ENCODE assay signal across 1 cellular context in genomic region chr4:112231779-112232713, GRCh38.
TF ChIP-seq lines count a peak whose summit lies in the region.

TSS of gene AP1AR (plus strand) at chr4:112231787. CDS start at chr4:112232092, 305 bp downstream.

TF ChIP-seq in HepG2, 621 proteins besides CTCF, POLR2A, EP300 and RAD21 (continued from another document and continues in another):
- TF ChIP-seq YY1 (IDR thresholded peaks at IDR 0.05; ENCODE audit: insufficient read depth, insufficient replicate concordance, low read depth, low read length) (no peak), ATM (IDR thresholded peaks at IDR 0.05; ENCODE audit: borderline replicate concordance) (no peak), CBX5 (CRISPR knock-in tag; IDR thresholded peaks at IDR 0.05; ENCODE audit: borderline replicate concordance) (no peak), ZNF564 (CRISPR knock-in tag; IDR thresholded peaks at IDR 0.05) (peak; percentile 13), ZNF530 (CRISPR knock-in tag; IDR thresholded peaks at IDR 0.05; ENCODE audit: low read depth) (0 out of 2 replicates have a peak, but pooled peaks have one; percentile 80), ZBTB43 (CRISPR knock-in tag; conservative IDR thresholded peaks at IDR 0.05) (no peak), NFYB (CRISPR knock-in tag; IDR thresholded peaks at IDR 0.05) (no peak), ZNF644 (CRISPR knock-in tag; IDR thresholded peaks at IDR 0.05; ENCODE audit: low read depth) (no peak), SMAD1 (CRISPR knock-in tag; IDR thresholded peaks at IDR 0.05; ENCODE audit: borderline replicate concordance, low read depth) (peak; percentile 81; the same call in 1 of the 2 replicates), MED1 (CRISPR knock-in tag; IDR thresholded peaks at IDR 0.05) (no peak; the same call in 1 of the 2 replicates), SPEN (CRISPR knock-in tag; IDR thresholded peaks at IDR 0.05; ENCODE audit: low read depth) (peak; percentile 72; the same call in 1 of the 2 replicates), ZFP36 (IDR thresholded peaks at IDR 0.05; ENCODE audit: borderline replicate concordance, low read depth, low read length, partially characterized antibody) (no peak), ZNF816 (CRISPR knock-in tag; IDR thresholded peaks at IDR 0.05; ENCODE audit: borderline replicate concordance) (0 out of 2 replicates have a peak, but pooled peaks have one; percentile 29), HNF4G (IDR thresholded peaks at IDR 0.05; ENCODE audit: borderline replicate concordance, low read depth, low read length) (no peak), HNF4G (CRISPR knock-in tag; IDR thresholded peaks at IDR 0.05; ENCODE audit: borderline replicate concordance, low read depth) (no peak; the same call in 1 of the 2 replicates), PHB2 (IDR thresholded peaks at IDR 0.05; ENCODE audit: partially characterized antibody) (no peak), CENPBD1 (CRISPR knock-in tag; IDR thresholded peaks at IDR 0.05; ENCODE audit: borderline replicate concordance, low read depth) (no peak), PRDM10 (CRISPR knock-in tag; IDR thresholded peaks at IDR 0.05; ENCODE audit: low read depth) (no peak), CAMTA2 (CRISPR knock-in tag; IDR thresholded peaks at IDR 0.05; ENCODE audit: borderline replicate concordance) (no peak), MEF2D (CRISPR knock-in tag; IDR thresholded peaks at IDR 0.05) (no peak), DNMT3B (CRISPR knock-in tag; conservative IDR thresholded peaks at IDR 0.05) (no peak; the same call in 1 of the 2 replicates), ZBTB44 (CRISPR knock-in tag; IDR thresholded peaks at IDR 0.05) (0 out of 2 replicates have a peak, but pooled peaks have one; percentile 7), ZNF441 (CRISPR knock-in tag; IDR thresholded peaks at IDR 0.05; ENCODE audit: borderline replicate concordance) (no peak; the same call in 1 of the 2 replicates), ZNF563 (CRISPR knock-in tag; IDR thresholded peaks at IDR 0.05) (peak; percentile 70; the same call in 1 of the 2 replicates), TEF (CRISPR knock-in tag; IDR thresholded peaks at IDR 0.05) (peak; percentile 14; the same call in 1 of the 2 replicates), JUN (CRISPR knock-in tag; IDR thresholded peaks at IDR 0.05) (peak; percentile 19; the same call in 1 of the 2 replicates), AKAP8 (CRISPR knock-in tag; IDR thresholded peaks at IDR 0.05) (peak; percentile 46; the same call in 1 of the 2 replicates), ZBTB14 (CRISPR knock-in tag; IDR thresholded peaks at IDR 0.05) (no peak), ZBTB7A (CRISPR knock-in tag; IDR thresholded peaks at IDR 0.05) (peak; percentile 76; the same call in 1 of the 2 replicates), HOXA9 (CRISPR knock-in tag; IDR thresholded peaks at IDR 0.05; ENCODE audit: borderline replicate concordance) (no peak), GTF3A (CRISPR knock-in tag; conservative IDR thresholded peaks at IDR 0.05) (peak; percentile 79; the same call in 1 of the 2 replicates), CSRNP2 (CRISPR knock-in tag; conservative IDR thresholded peaks at IDR 0.05; ENCODE audit: low read depth) (no peak), ZNF576 (CRISPR knock-in tag; IDR thresholded peaks at IDR 0.05) (no peak), ZNF550 (CRISPR knock-in tag; IDR thresholded peaks at IDR 0.05; ENCODE audit: borderline replicate concordance) (no peak; the same call in 1 of the 2 replicates), LCORL (IDR thresholded peaks at IDR 0.05) (no peak), LCORL (CRISPR knock-in tag; IDR thresholded peaks at IDR 0.05) (peak; percentile 63; the same call in 1 of the 2 replicates), ZMAT5 (CRISPR knock-in tag; IDR thresholded peaks at IDR 0.05; ENCODE audit: borderline replicate concordance, low read depth) (no peak), ZNF619 (CRISPR knock-in tag; IDR thresholded peaks at IDR 0.05) (peak; percentile 68), HNRNPK (IDR thresholded peaks at IDR 0.05; ENCODE audit: low read depth, low read length, poor library complexity, severe bottlenecking) (peak; percentile 9), ZNF3 (CRISPR knock-in tag; IDR thresholded peaks at IDR 0.05) (no peak), CBX2 (IDR thresholded peaks at IDR 0.05; ENCODE audit: low read depth, low read length) (no peak), CBX2 (CRISPR knock-in tag; IDR thresholded peaks at IDR 0.05; ENCODE audit: low read depth) (0 out of 2 replicates have a peak, but pooled peaks have one; percentile 20), ZNF253 (CRISPR knock-in tag; IDR thresholded peaks at IDR 0.05; ENCODE audit: borderline replicate concordance) (no peak), ZNF274 (CRISPR knock-in tag; IDR thresholded peaks at IDR 0.05) (peak; percentile 69), ZBTB42 (CRISPR knock-in tag; IDR thresholded peaks at IDR 0.05) (peak; percentile 61; the same call in 1 of the 2 replicates), GZF1 (CRISPR knock-in tag; IDR thresholded peaks at IDR 0.05) (no peak), ISL2 (CRISPR knock-in tag; IDR thresholded peaks at IDR 0.05) (no peak; the same call in 1 of the 2 replicates), CREM (IDR thresholded peaks at IDR 0.05) (no peak; the same call in 1 of the 2 replicates), CREM (CRISPR knock-in tag; IDR thresholded peaks at IDR 0.05) (no peak), SMYD3 (CRISPR knock-in tag; IDR thresholded peaks at IDR 0.05) (0 out of 2 replicates have a peak, but pooled peaks have one; percentile 38), HNF1B (CRISPR knock-in tag; IDR thresholded peaks at IDR 0.05) (peak; percentile 66), ZNF770 (CRISPR knock-in tag; IDR thresholded peaks at IDR 0.05) (no peak), MED13 (CRISPR knock-in tag; IDR thresholded peaks at IDR 0.05) (no peak), TBP (CRISPR knock-in tag; IDR thresholded peaks at IDR 0.05) (no peak), CHD4 (IDR thresholded peaks at IDR 0.05; ENCODE audit: borderline replicate concordance, low read length) (no peak), MTF1 (CRISPR knock-in tag; IDR thresholded peaks at IDR 0.05) (no peak), ZNF296 (CRISPR knock-in tag; conservative IDR thresholded peaks at IDR 0.05) (0 out of 2 replicates have a peak, but pooled peaks have one; percentile 20)
